In genomic region chr5:94793816-94794198, GRCh38 we compare ENCODE assay signal across 9 cellular contexts.
DNase-seq lines count a peak whose midpoint lies in the region; ATAC-seq and TF ChIP-seq lines count a peak whose summit lies in the region.
"Had no signal": no experiment of that assay in that cellular context is flagged by ENCODE, and none has a peak within 500 bp of the region (broad histone marks: within the 10 kb centered on the region; RNA-seq: fewer than 3 reads in every experiment).

No MANE protein-coding gene starts in this region.

- H3K9me3 ChIP-seq in IMR-90 (ENCODE audit: control insufficient read depth, insufficient read depth, low read length): no peaks in the 10 kb centered on the region

- H4K91ac ChIP-seq in IMR-90 (ENCODE audit: insufficient read depth, low read depth, low read length): no peak overlapping the region

- H2AK5ac ChIP-seq in IMR-90 (ENCODE audit: low read depth, low read length): no peak overlapping the region

- peak; percentile 64 for DNase-seq in GM03348 (ENCODE audit: low spot score)
- DNase-seq in IMR-90: peak; percentile 43
- DNase-seq in epithelial cell of esophagus (ENCODE audit: low read depth): peak; percentile 22
- no peak for DNase-seq in left colon
- DNase-seq in mesothelial cell of epicardium (ENCODE audit: low spot score in 2 of 2, unreplicated experiment in 2 of 2): no peak
- DNase-seq in osteocyte (ENCODE audit: extremely low spot score, unreplicated experiment): no peak
- DNase-seq in foreskin keratinocyte: no peak

- intact Hi-C loops in IMR-90 (cut with micrococcal nuclease): no loop called here
- intact Hi-C loops in left colon (cut with DNase I, micrococcal nuclease): no loop called here

- H3K27me3 Mint-ChIP-seq in mesothelial cell of epicardium (ENCODE audit: low read depth) (peaks cover 7% of the 10 kb centered on the region), osteocyte (ENCODE audit: unreplicated experiment) (no peaks in the 10 kb centered on the region)

- no peak overlapping the region for H3K23ac ChIP-seq in IMR-90 (ENCODE audit: low read depth, low read length)

- H3K4me3 Mint-ChIP-seq in mesothelial cell of epicardium: no peak overlapping the region
- H3K4me3 Mint-ChIP-seq in osteocyte (ENCODE audit: unreplicated experiment): no peak overlapping the region

- H3K27ac ChIP-seq in IMR-90 (ENCODE audit: insufficient read depth, low read length) (no peak overlapping the region), foreskin keratinocyte (no peak overlapping the region)

- H2BK15ac ChIP-seq in IMR-90 (ENCODE audit: low read depth, low read length): no peak overlapping the region; the same call in 2 of the 3 replicates

- H3K36me3 Mint-ChIP-seq in mesothelial cell of epicardium: no peaks in the 10 kb centered on the region
- H3K36me3 Mint-ChIP-seq in osteocyte (ENCODE audit: unreplicated experiment): no peaks in the 10 kb centered on the region

- TF ChIP-seq RAD21 in IMR-90 (IDR thresholded peaks at IDR 0.05; ENCODE audit: low read length): no peak

- H3K4me1 Mint-ChIP-seq in mesothelial cell of epicardium: no peaks in the 10 kb centered on the region
- H3K4me1 Mint-ChIP-seq in osteocyte (ENCODE audit: unreplicated experiment): no peaks in the 10 kb centered on the region

- no peak overlapping the region for H2AK9ac ChIP-seq in IMR-90 (replicated peaks; ENCODE audit: low read depth, low read length, poor library complexity)

- H3K4me2 ChIP-seq in IMR-90 (ENCODE audit: low read depth, low read length): peak overlapping the region; percentile 51; the same call in 1 of the 2 replicates

- POLR2A ChIA-PET in IMR-90 (lab: Charles Lee; ENCODE audit: unreplicated experiment): no interaction called here

- peak overlapping the region; percentile 30 for H3K56ac ChIP-seq in IMR-90 (ENCODE audit: extremely low read depth, insufficient read depth, low read length)

- H3K27me3 ChIP-seq in IMR-90 (ENCODE audit: control insufficient read depth, insufficient read depth, low read length): no peaks in the 10 kb centered on the region
- no peaks in the 10 kb centered on the region for H3K27me3 ChIP-seq in foreskin keratinocyte

- peak overlapping the region; percentile 88; the same call in 1 of the 2 replicates for H3K18ac ChIP-seq in IMR-90 (ENCODE audit: low read depth, low read length)

- H3K4me1 ChIP-seq in IMR-90 (ENCODE audit: control insufficient read depth, insufficient read depth, low read length): peaks cover 6% of the 10 kb centered on the region; the same call in 1 of the 2 replicates
- H3K4me1 ChIP-seq in foreskin keratinocyte: no peaks in the 10 kb centered on the region

- peak overlapping the region; percentile 76; the same call in 1 of the 2 replicates for H2BK120ac ChIP-seq in IMR-90 (ENCODE audit: low read depth, low read length)

- no peaks in the 10 kb centered on the region for H3K9me3 Mint-ChIP-seq in mesothelial cell of epicardium
- H3K9me3 Mint-ChIP-seq in osteocyte (ENCODE audit: unreplicated experiment): no peaks in the 10 kb centered on the region

- H4K20me1 ChIP-seq in IMR-90 (ENCODE audit: insufficient read depth, low read length): no peaks in the 10 kb centered on the region

- no TSS peak for BruUV-seq in IMR-90 (replicated peaks; lab: Mats Ljungman, UMichigan)

- peak overlapping the region in 1 of 2 experiments; percentile 41; a peak in 1 of 4 replicates for H4K8ac ChIP-seq in IMR-90 (ENCODE audit: low read depth in 2 of 2, low read length in 2 of 2)

- H3K36me3 ChIP-seq in IMR-90 (ENCODE audit: control insufficient read depth, insufficient read depth, low read length): no peaks in the 10 kb centered on the region

- in situ Hi-C loops in IMR-90 (cut with MboI; ENCODE audit: low sequenced_read_pairs): no loop called here

- H4K5ac ChIP-seq in IMR-90 (ENCODE audit: low read depth, low read length): no peak overlapping the region

- no peak overlapping the region for H2AFZ ChIP-seq in IMR-90 (replicated peaks; ENCODE audit: low read length, poor library complexity)

- CTCF ChIA-PET in IMR-90 (lab: Yijun Ruan, JAX): no interaction called here

- H2BK5ac ChIP-seq in IMR-90 (ENCODE audit: low read depth, low read length, poor library complexity, severe bottlenecking): peak overlapping the region; percentile 81

- H3K9me1 ChIP-seq in IMR-90 (ENCODE audit: insufficient read depth, low read length): peaks cover 7% of the 10 kb centered on the region

- H3K4me3 ChIP-seq in IMR-90 (ENCODE audit: insufficient read depth, low read depth, low read length) (no peak overlapping the region), epithelial cell of esophagus (ENCODE audit: low read length) (no peak overlapping the region)
- H3K4me3 ChIP-seq: K562 had no signal

- TF ChIP-seq CTCF in IMR-90 (conservative IDR thresholded peaks at IDR 0.05; ENCODE audit: low read depth, low read length) (no peak), epithelial cell of esophagus (IDR thresholded peaks at IDR 0.05; ENCODE audit: insufficient read depth, low read depth, low read length, missing control alignments) (no peak), mesothelial cell of epicardium (IDR thresholded peaks at IDR 0.05; ENCODE audit: unreplicated experiment) (no peak), osteocyte (IDR thresholded peaks at IDR 0.05) (no peak), foreskin keratinocyte (conservative IDR thresholded peaks at IDR 0.05) (no peak)

- no peak overlapping the region for H3K9ac ChIP-seq in IMR-90 (ENCODE audit: low read depth, low read length)

- H3K14ac ChIP-seq in IMR-90 (replicated peaks; ENCODE audit: low read depth, low read length): peak overlapping the region; percentile 69

- H3K4ac ChIP-seq in IMR-90 (ENCODE audit: low read depth, low read length): peak overlapping the region; percentile 71; the same call in 1 of the 2 replicates

- H2BK20ac ChIP-seq in IMR-90 (ENCODE audit: low read depth, low read length): peak overlapping the region; percentile 48; the same call in 1 of the 2 replicates

- no peak for TF ChIP-seq POLR2A in IMR-90 (IDR thresholded peaks at IDR 0.05; ENCODE audit: low read depth, low read length)

- ATAC-seq in GM21526 (IDR thresholded peaks at IDR 0.05; ENCODE audit: low FRiP score, unreplicated experiment): peak; percentile 47
- ATAC-seq in IMR-90 (ENCODE audit: low read depth): peak; percentile 60
- ATAC-seq in left colon: no peak
- ATAC-seq in foreskin keratinocyte: no peak
- ATAC-seq: K562 had no signal

- no peaks in the 10 kb centered on the region for H3K79me1 ChIP-seq in IMR-90 (ENCODE audit: low read depth in 1 of 2, low read length in 2 of 2)

- dilution Hi-C loops in IMR-90 (cut with HindIII; ENCODE audit: low sequenced_read_pairs, unreplicated experiment): no loop called here

- H3K27ac Mint-ChIP-seq in mesothelial cell of epicardium (no peak overlapping the region), osteocyte (ENCODE audit: unreplicated experiment) (no peak overlapping the region)

TF ChIP-seq in IMR-90, 13 proteins besides CTCF, POLR2A, EP300 and RAD21:
- TF ChIP-seq CEBPB (IDR thresholded peaks at IDR 0.05; ENCODE audit: low read depth, low read length) (peak; percentile 49; the same call in 1 of the 2 replicates), FOS (IDR thresholded peaks at IDR 0.05; ENCODE audit: low read depth, low read length) (peak; percentile 59), MAFK (IDR thresholded peaks at IDR 0.05; ENCODE audit: low read depth, low read length) (no peak), BHLHE40 (IDR thresholded peaks at IDR 0.05; ENCODE audit: low read depth, low read length) (no peak)

Comparison
In these comparisons a context has a peak if more than half of its experiments do, and no peak if none do; other contexts are left out.
1. DNase-seq: peak in GM03348 (single experiment), IMR-90 (single experiment) and epithelial cell of esophagus (single experiment); none in left colon (0 of 2), mesothelial cell of epicardium (0 of 2), osteocyte (single experiment) and foreskin keratinocyte (0 of 2).
2. ATAC-seq: peak in GM21526 (single experiment) and IMR-90 (single experiment); none in left colon (single experiment) and foreskin keratinocyte (single experiment).